34 cellular contexts compared by ENCODE assay signal in genomic region chr6:115190534-115190933, GRCh38.
"Had no signal": no experiment of that assay in that cellular context is flagged by ENCODE, and none has a peak within 500 bp of the region (broad histone marks: within the 10 kb centered on the region; RNA-seq: fewer than 3 reads in every experiment).

No MANE protein-coding gene starts in this region.

- H3K4me3 ChIP-seq: MG63 had no signal

- H3K36me3 ChIP-seq: MG63 had no signal

- H3K9me3 ChIP-seq: MG63 had no signal

- DNase-seq: Karpas-422, Kasumi-1, MG63, MM.1S, MV-4-11, NCI-H1048, NCI-H1092, NCI-H1092 treated with DMSO at 0.1 percent for 48 hours, NCI-H1105, NCI-H1105 treated with DMSO at 0.1 percent for 48 hours, NCI-H1417, NCI-H1417 treated with DMSO at 0.1 percent for 48 hours, NCI-H1436, NCI-H1436 treated with DMSO at 0.1 percent for 48 hours, NCI-H146, NCI-H1694, NCI-H1694 treated with DMSO at 0.1 percent for 48 hours, NCI-H187, NCI-H187 treated with DMSO at 0.1 percent for 48 hours, NCI-H1930, NCI-H2029, NCI-H2029 treated with DMSO at 0.1 percent for 48 hours, NCI-H2081, NCI-H2081 treated with DMSO at 0.1 percent for 48 hours, NCI-H2107, NCI-H2171, NCI-H2171 treated with DMSO at 0.1 percent for 48 hours, NCI-H2227 treated with DMSO at 0.1 percent for 48 hours, NCI-H226, NCI-H345, NCI-H446, NCI-H446 treated with DMSO at 0.1 percent for 48 hours, NCI-H510A, NCI-H510A treated with DMSO at 0.1 percent for 48 hours had no signal

- H3K27me3 ChIP-seq: MG63 had no signal
